11 cellular contexts compared by ENCODE assay signal in genomic region chr13:45490068-45490467, GRCh38. TPM values are rescaled to one million over a fixed set of nuclear protein-coding genes. Genes with fewer than 3 reads are reported as not detected.
DNase-seq lines count a peak whose midpoint lies in the region; ATAC-seq and TF ChIP-seq lines count a peak whose summit lies in the region.
"Had no signal": no experiment of that assay in that cellular context is flagged by ENCODE, and none has a peak within 500 bp of the region (broad histone marks: within the 10 kb centered on the region; RNA-seq: fewer than 3 reads in every experiment).

No MANE protein-coding gene starts in this region.

- DNase-seq in heart left ventricle: no peak
- DNase-seq in cardiac septum (ENCODE audit: low spot score): no peak
- peak; percentile 9 for DNase-seq in M059J (ENCODE audit: low read depth)
- no peak for DNase-seq in chondrocyte (ENCODE audit: low spot score)
- no peak for DNase-seq in smooth muscle cell (lab: John Stamatoyannopoulos, UW; ENCODE audit: unreplicated experiment)
- DNase-seq in 8988T: no peak
- no peak for DNase-seq in DMS153 treated with DMSO at 0.1 percent for 48 hours (lab: John Stamatoyannopoulos, UW; ENCODE audit: unreplicated experiment)
- no peak for DNase-seq in GM19240 (ENCODE audit: insufficient read length, low spot score)
- DNase-seq: stimulated activated CD4-positive, alpha-beta T cell treated with anti-CD3 and anti-CD28 coated beads, Interleukin-2, amount 100 ng/mL, for 24 hours; T1000 had no signal

- peak in 1 of 4 donors; percentile 63 for ATAC-seq in heart left ventricle

- no peaks in the 10 kb centered on the region for H3K9me3 Mint-ChIP-seq in chondrocyte (ENCODE audit: low read depth)

- no peak overlapping the region for H2AFZ ChIP-seq in smooth muscle cell (ENCODE audit: low read depth)

- peaks cover 19% of the 10 kb centered on the region for H4K20me1 ChIP-seq in smooth muscle cell (ENCODE audit: low read depth)

- no peaks in the 10 kb centered on the region for H3F3A ChIP-seq in smooth muscle cell (ENCODE audit: low read depth)

- no peak overlapping the region for H3K27ac ChIP-seq in heart left ventricle
- H3K27ac ChIP-seq in smooth muscle cell (ENCODE audit: low read depth): no peak overlapping the region
- H3K27ac ChIP-seq: cardiac muscle cell had no signal

- no peak overlapping the region for H3K9ac ChIP-seq in smooth muscle cell (ENCODE audit: low read depth)

- H3K9me3 ChIP-seq in heart left ventricle (no peaks in the 10 kb centered on the region), smooth muscle cell (replicated peaks; ENCODE audit: low read depth) (no peaks in the 10 kb centered on the region)

- H3K36me3 ChIP-seq in heart left ventricle (peaks cover 0 to 86% (median 72%) of the 10 kb centered on the region in 9 donors), smooth muscle cell (ENCODE audit: low read depth) (peaks cover 36% of the 10 kb centered on the region)

- peaks cover 22% of the 10 kb centered on the region for H3K36me3 Mint-ChIP-seq in chondrocyte (ENCODE audit: low read depth)

- no peaks in the 10 kb centered on the region for H3K4me1 ChIP-seq in heart left ventricle
- H3K4me1 ChIP-seq in smooth muscle cell (ENCODE audit: low read depth): no peaks in the 10 kb centered on the region

- peak in 8 of 12 donors; percentile 11 to 40 (median 24) for TF ChIP-seq CTCF in heart left ventricle (IDR thresholded peaks at IDR 0.05)
- peak; percentile 48 for TF ChIP-seq CTCF in chondrocyte (IDR thresholded peaks at IDR 0.05)
- peak; percentile 5 for TF ChIP-seq CTCF in smooth muscle cell (IDR thresholded peaks at IDR 0.05; ENCODE audit: borderline replicate concordance, insufficient read depth, poor library complexity, severe bottlenecking)

- H3K4me3 ChIP-seq in heart left ventricle: no peak overlapping the region
- no peak overlapping the region for H3K4me3 ChIP-seq in smooth muscle cell
- H3K4me3 ChIP-seq: cardiac muscle cell had no signal

- no peak for TF ChIP-seq POLR2A in heart left ventricle (IDR thresholded peaks at IDR 0.05)

- intact Hi-C loops in heart left ventricle (cut with DNase I): loop anchor here in 2 of 10 donors (5.0 to 10.0 kb wide), 2 partner anchors 115 to 118 kb away; no protein-coding TSS in a partner anchor
- intact Hi-C loops in cardiac septum (cut with DNase I): no loop called here

- H3K4me2 ChIP-seq in smooth muscle cell: no peak overlapping the region

- H3K4me1 Mint-ChIP-seq in chondrocyte (ENCODE audit: low read depth): peaks cover 12% of the 10 kb centered on the region

- peak overlapping the region; percentile 41 for H3K27ac Mint-ChIP-seq in chondrocyte (ENCODE audit: unreplicated experiment)

- 81 to 97% (median 86%) methylated on average over 1 of the region's 1 CpG for WGBS in heart left ventricle, 4 donors
- WGBS in smooth muscle cell (ENCODE audit: low lambda C conversion rate): 100% methylated on average over 1 of the region's 1 CpG

- no peaks in the 10 kb centered on the region for H3K79me2 ChIP-seq in smooth muscle cell (ENCODE audit: low read depth)

- H3K27me3 ChIP-seq in heart left ventricle (no peaks in the 10 kb centered on the region), smooth muscle cell (ENCODE audit: low read depth) (no peaks in the 10 kb centered on the region)
- H3K27me3 ChIP-seq: cardiac muscle cell had no signal

- no peaks in the 10 kb centered on the region for H3K27me3 Mint-ChIP-seq in chondrocyte (ENCODE audit: low read depth)

- H3K4me3 Mint-ChIP-seq in chondrocyte (ENCODE audit: unreplicated experiment): no peak overlapping the region

RNA-seq across cellular contexts. Expression of gene COG3, which starts 25.3 kb away (rescaled TPM):
- 10 to 100 TPM; 12.6 to 23.1 (median 15.5) TPM for total RNA-seq in heart left ventricle
- 10 to 100 TPM in 1 of 2 donors, 1 to 10 TPM in 1; 7.7 to 15.2 TPM for polyA plus RNA-seq in heart left ventricle
- total RNA-seq in cardiac septum: 16.5 TPM
- total RNA-seq in M059J (2014; rRNA removed; shearing (Covaris generic)): 9.6 and 16.3 TPM in 2 replicates
- 22.4 to 30.4 TPM (median 23.8 TPM) in 3 replicates for total RNA-seq in chondrocyte
- total RNA-seq in smooth muscle cell: 38.2 and 46.8 TPM in 2 replicates
- 23.0 and 25.4 TPM in 2 replicates for polyA plus RNA-seq in smooth muscle cell
